ENCODE assay signal across 12 cellular contexts in the genomic region with DNA sequence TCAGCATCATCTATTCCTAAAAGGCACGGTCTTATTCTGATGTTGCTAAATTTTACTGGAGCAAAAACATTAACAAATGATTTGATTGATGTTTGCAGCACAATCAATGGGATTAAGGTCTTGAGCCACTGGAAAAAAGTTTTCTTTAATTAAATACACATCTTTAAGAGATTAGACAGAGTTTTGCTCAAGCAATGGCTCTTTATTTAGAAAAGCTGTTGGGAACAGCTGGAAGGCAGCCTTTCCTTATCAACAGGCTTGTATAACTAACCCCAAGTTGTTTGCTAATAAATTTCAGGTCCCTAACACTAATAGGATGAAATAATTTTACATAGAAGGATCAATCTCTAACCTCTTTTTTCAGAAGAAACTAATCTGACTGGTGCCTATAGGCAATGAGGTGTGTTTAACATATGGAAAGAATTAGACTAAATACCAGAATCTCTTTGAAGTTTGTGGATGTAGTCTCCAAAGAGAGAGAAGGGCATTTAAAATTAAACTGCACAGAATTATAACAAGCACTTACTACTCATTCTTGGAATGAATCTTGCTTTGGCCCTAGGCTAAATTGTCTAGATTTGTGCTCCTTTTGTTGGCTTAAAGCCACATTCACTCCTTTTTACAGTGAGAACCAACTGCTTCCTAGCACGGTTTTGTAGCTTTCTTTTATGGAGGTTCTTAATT.
A peak's percentile ranks its signal among the peaks of the same experiment; 100 is the strongest.
DNase-seq lines count a peak whose midpoint lies in the region; ATAC-seq and TF ChIP-seq lines count a peak whose summit lies in the region.
"Had no signal": no experiment of that assay in that cellular context is flagged by ENCODE, and none has a peak within 500 bp of the region (broad histone marks: within the 10 kb centered on the region; RNA-seq: fewer than 3 reads in every experiment).

No MANE protein-coding gene starts in this region.

- peak; percentile 58 for ATAC-seq in activated naive CD8-positive, alpha-beta T cell treated with anti-CD3 and anti-CD28 coated beads, Interleukin-2, amount 50 U/mL, for 24 hours
- ATAC-seq in naive B cell (ENCODE audit: low read depth in 2 of 2), result no peak
- no peak for ATAC-seq in GM18870 (IDR thresholded peaks at IDR 0.05; ENCODE audit: unreplicated experiment)
- ATAC-seq in GM18868 (IDR thresholded peaks at IDR 0.05; ENCODE audit: unreplicated experiment), result no peak
- ATAC-seq: gastroesophageal sphincter, upper lobe of right lung had no signal

- H3K27ac Mint-ChIP-seq in CD8-positive, alpha-beta memory T cell, result peak overlapping the region; percentile 95 to 98 (median 97)
- H3K27ac Mint-ChIP-seq in activated naive CD8-positive, alpha-beta T cell treated with anti-CD3 and anti-CD28 coated beads, Interleukin-2, amount 50 U/mL, for 24 hours, result peak overlapping the region; percentile 92
- peak overlapping the region; percentile 74 to 91 (median 90) for H3K27ac Mint-ChIP-seq in naive B cell

- DNase-seq in CD8-positive, alpha-beta memory T cell, result no peak
- DNase-seq in activated naive CD8-positive, alpha-beta T cell treated with anti-CD3 and anti-CD28 coated beads, Interleukin-2, amount 50 U/mL, for 24 hours, result no peak
- DNase-seq in naive B cell, result no peak
- no peak for DNase-seq in thyroid gland
- no peak for DNase-seq in stimulated activated CD4-positive, alpha-beta T cell treated with anti-CD3 and anti-CD28 coated beads, Interleukin-4, amount 100 ng/mL, for 4 hours
- DNase-seq: DMS79 treated with DMSO at 0.1 percent for 48 hours, upper lobe of right lung had no signal

- TF ChIP-seq POLR2A in thyroid gland (IDR thresholded peaks at IDR 0.05), result no peak

- H3K4me3 ChIP-seq in CD8-positive, alpha-beta memory T cell (ENCODE audit: low read length), result peak overlapping the region; percentile 64
- H3K4me3 ChIP-seq in HUES6 (ENCODE audit: low read depth, low read length), result no peak overlapping the region
- H3K4me3 ChIP-seq in thyroid gland (replicated peaks in 1 of 3), result no peak overlapping the region
- H3K4me3 ChIP-seq: gastroesophageal sphincter, upper lobe of right lung had no signal

- H3K27ac ChIP-seq in CD8-positive, alpha-beta memory T cell (ENCODE audit: low read depth, low read length), result peak overlapping the region; percentile 70
- H3K27ac ChIP-seq in HUES6 (ENCODE audit: low read depth, low read length) (peak overlapping the region; percentile 44; the same call in 1 of the 2 replicates), thyroid gland (no peak overlapping the region)
- H3K27ac ChIP-seq: gastroesophageal sphincter, upper lobe of right lung had no signal

- peaks cover 96 to 100% (median 100%) of the 10 kb centered on the region in 3 donors for H3K4me1 Mint-ChIP-seq in CD8-positive, alpha-beta memory T cell
- peaks cover 98% of the 10 kb centered on the region for H3K4me1 Mint-ChIP-seq in activated naive CD8-positive, alpha-beta T cell treated with anti-CD3 and anti-CD28 coated beads, Interleukin-2, amount 50 U/mL, for 24 hours
- H3K4me1 Mint-ChIP-seq in naive B cell, result peaks cover 73 to 94% (median 90%) of the 10 kb centered on the region in 3 donors

- intact Hi-C loops in thyroid gland (cut with DNase I), result no loop called here

- no peak for TF ChIP-seq CTCF in thyroid gland (IDR thresholded peaks at IDR 0.05)

- H3K9me3 ChIP-seq in CD8-positive, alpha-beta memory T cell (ENCODE audit: low read length), result no peaks in the 10 kb centered on the region
- peaks cover 4% of the 10 kb centered on the region; the same call in 1 of the 2 replicates for H3K9me3 ChIP-seq in HUES6 (ENCODE audit: control insufficient read depth, insufficient read depth, low read depth, low read length)
- no peaks in the 10 kb centered on the region for H3K9me3 ChIP-seq in thyroid gland
- H3K9me3 ChIP-seq: gastroesophageal sphincter, upper lobe of right lung had no signal

- no peaks in the 10 kb centered on the region for H3K27me3 ChIP-seq in CD8-positive, alpha-beta memory T cell (ENCODE audit: insufficient read depth, low read length, poor library complexity, severe bottlenecking)
- no peaks in the 10 kb centered on the region for H3K27me3 ChIP-seq in HUES6 (ENCODE audit: control insufficient read depth, insufficient read depth, low read length)
- no peaks in the 10 kb centered on the region for H3K27me3 ChIP-seq in thyroid gland
- H3K27me3 ChIP-seq: brain microvascular endothelial cell, gastroesophageal sphincter, upper lobe of right lung had no signal

- no peaks in the 10 kb centered on the region for H3K36me3 ChIP-seq in CD8-positive, alpha-beta memory T cell (ENCODE audit: insufficient read depth, low read length)
- H3K36me3 ChIP-seq in HUES6 (ENCODE audit: control insufficient read depth, insufficient read depth, low read length) (no peaks in the 10 kb centered on the region), thyroid gland (no peaks in the 10 kb centered on the region)
- H3K36me3 ChIP-seq: brain microvascular endothelial cell, gastroesophageal sphincter, upper lobe of right lung had no signal

- peak overlapping the region; percentile 79 to 90 (median 83) for H3K4me3 Mint-ChIP-seq in CD8-positive, alpha-beta memory T cell
- peak overlapping the region; percentile 67 for H3K4me3 Mint-ChIP-seq in activated naive CD8-positive, alpha-beta T cell treated with anti-CD3 and anti-CD28 coated beads, Interleukin-2, amount 50 U/mL, for 24 hours
- peak overlapping the region in 4 of 8 donors; percentile 60 to 81 (median 72) for H3K4me3 Mint-ChIP-seq in naive B cell

- 57 to 71% methylated on average over 2 of the region's 2 CpGs for WGBS in thyroid gland, 2 donors

- peaks cover 0 to 5% (median 2%) of the 10 kb centered on the region in 5 donors for H3K9me3 Mint-ChIP-seq in CD8-positive, alpha-beta memory T cell
- H3K9me3 Mint-ChIP-seq in activated naive CD8-positive, alpha-beta T cell treated with anti-CD3 and anti-CD28 coated beads, Interleukin-2, amount 50 U/mL, for 24 hours, result no peaks in the 10 kb centered on the region
- peaks cover 0 to 5% (median 0%) of the 10 kb centered on the region in 7 donors for H3K9me3 Mint-ChIP-seq in naive B cell

- no peak overlapping the region for H3K9ac ChIP-seq in HUES6 (ENCODE audit: low read length)

- H3K27me3 Mint-ChIP-seq in CD8-positive, alpha-beta memory T cell, result no peaks in the 10 kb centered on the region
- H3K27me3 Mint-ChIP-seq in activated naive CD8-positive, alpha-beta T cell treated with anti-CD3 and anti-CD28 coated beads, Interleukin-2, amount 50 U/mL, for 24 hours, result no peaks in the 10 kb centered on the region
- H3K27me3 Mint-ChIP-seq in naive B cell, result no peaks in the 10 kb centered on the region

- POLR2A ChIA-PET in CD8-positive, alpha-beta memory T cell (lab: Charles Lee), result interaction anchor here (1.5 to 1.7 kb wide), 3 partner anchors 11 to 51 kb away, joined by 3 to 5 read pairs (median 3); no protein-coding TSS in a partner anchor

- H3K36me3 Mint-ChIP-seq in CD8-positive, alpha-beta memory T cell, result peaks cover 6 to 14% (median 8%) of the 10 kb centered on the region in 3 donors
- peaks cover 19% of the 10 kb centered on the region for H3K36me3 Mint-ChIP-seq in activated naive CD8-positive, alpha-beta T cell treated with anti-CD3 and anti-CD28 coated beads, Interleukin-2, amount 50 U/mL, for 24 hours (ENCODE audit: low read depth)
- peaks cover 7 to 13% of the 10 kb centered on the region in 2 donors for H3K36me3 Mint-ChIP-seq in naive B cell

- peaks cover 92% of the 10 kb centered on the region for H3K4me1 ChIP-seq in CD8-positive, alpha-beta memory T cell (ENCODE audit: insufficient read depth, low read length)
- H3K4me1 ChIP-seq in HUES6 (ENCODE audit: control insufficient read depth, insufficient read depth, low read length) (peaks cover 49% of the 10 kb centered on the region), thyroid gland (peaks cover 19 to 57% of the 10 kb centered on the region in 2 donors)

- CTCF ChIA-PET in CD8-positive, alpha-beta memory T cell (lab: Charles Lee), result interaction anchor here (1.1 to 2.9 kb wide), 4 partner anchors 15 to 301 kb away, joined by 4 to 8 read pairs (median 4); partner anchors contain the start of gene DTWD2

Comparison
In these comparisons a context has a peak if more than half of its experiments do, and no peak if none do; other contexts are left out.
1. H3K27ac ChIP-seq: peak in CD8-positive, alpha-beta memory T cell (single experiment) and HUES6 (single experiment); none in thyroid gland (0 of 3).
2. Peak in every context shown above with its lines, with median percentiles within 50 percentile points of each other: H3K27ac Mint-ChIP-seq.